In genomic region chr5:59506285-59506877, GRCh38 we compare ENCODE assay signal across 1 cellular context.
TF ChIP-seq lines count a peak whose summit lies in the region.

No MANE protein-coding gene starts in this region.

TF ChIP-seq in GM23338, 12 proteins besides CTCF, POLR2A, EP300 and RAD21 (continued from another document):
- TF ChIP-seq REST (IDR thresholded peaks at IDR 0.05; ENCODE audit: unreplicated experiment): no peak
- TF ChIP-seq ETS1 (IDR thresholded peaks at IDR 0.05): no peak
- TF ChIP-seq STAT1 (IDR thresholded peaks at IDR 0.05; ENCODE audit: unreplicated experiment): no peak
- no peak for TF ChIP-seq ZNF114 (CRISPR knock-in tag; IDR thresholded peaks at IDR 0.05)
- TF ChIP-seq JUNB (IDR thresholded peaks at IDR 0.05; ENCODE audit: unreplicated experiment): no peak
